1 cellular context compared by ENCODE assay signal in genomic region chr1:208201241-208201640, GRCh38.
TF ChIP-seq lines count a peak whose summit lies in the region.

No MANE protein-coding gene starts in this region.

TF ChIP-seq in HepG2, 621 proteins besides CTCF, POLR2A, EP300 and RAD21 (continued from another document):
- TF ChIP-seq FOXP4 (CRISPR knock-in tag; IDR thresholded peaks at IDR 0.05), result 0 out of 2 replicates have a peak, but pooled peaks have one; percentile 20
- no peak for TF ChIP-seq ZNF318 (CRISPR knock-in tag; IDR thresholded peaks at IDR 0.05)
- 0 out of 2 replicates have a peak, but pooled peaks have one; percentile 24 for TF ChIP-seq YEATS2 (CRISPR knock-in tag; IDR thresholded peaks at IDR 0.05; ENCODE audit: borderline replicate concordance)
